ENCODE assay signal across 18 cellular contexts in the genomic region with DNA sequence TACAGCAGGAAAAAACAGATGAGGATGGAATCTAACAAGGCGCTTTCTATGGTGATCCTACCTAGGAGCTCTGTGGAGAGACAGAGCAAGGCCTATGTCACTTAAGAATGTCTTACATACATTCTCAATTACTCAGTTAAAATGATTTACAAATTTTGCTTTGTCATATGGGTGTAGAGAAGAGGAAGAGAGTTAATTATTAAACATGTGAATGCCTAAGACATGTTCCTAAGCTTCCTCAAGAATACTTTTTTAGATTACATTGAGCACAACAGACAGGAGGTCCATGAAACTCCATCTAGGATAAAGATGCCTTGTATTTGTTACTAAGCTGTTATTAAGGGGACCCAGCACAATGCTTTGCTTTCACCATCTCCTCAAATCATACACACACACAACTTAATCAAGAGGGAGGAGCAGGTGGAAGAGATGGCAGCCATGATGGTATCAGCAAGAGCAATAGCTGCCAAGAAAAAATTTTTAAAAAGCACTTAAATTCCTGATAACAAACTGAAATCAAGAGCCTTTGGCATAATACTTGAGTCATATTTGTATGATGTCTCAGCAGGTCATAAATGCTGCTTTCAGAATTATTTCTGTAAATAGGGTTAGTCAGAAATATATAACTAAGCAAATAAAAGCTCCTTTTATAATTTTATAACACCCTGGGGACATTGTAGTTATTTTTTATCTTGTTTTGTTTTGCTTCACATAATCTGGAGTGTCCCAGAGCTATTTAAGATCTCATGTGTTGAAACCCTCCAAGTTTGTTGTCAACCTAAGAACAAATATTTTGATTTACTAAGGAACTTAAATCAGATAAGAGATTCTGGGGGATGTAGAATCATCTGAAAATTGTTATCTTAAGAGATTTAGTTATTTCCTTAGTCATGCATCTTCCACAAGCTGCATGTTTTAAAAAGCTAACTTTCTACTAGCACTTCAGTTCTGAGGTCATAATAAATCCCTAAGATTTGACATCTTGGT.
DNase-seq lines count a peak whose midpoint lies in the region; ATAC-seq and TF ChIP-seq lines count a peak whose summit lies in the region.
"Had no signal": no experiment of that assay in that cellular context is flagged by ENCODE, and none has a peak within 500 bp of the region (broad histone marks: within the 10 kb centered on the region; RNA-seq: fewer than 3 reads in every experiment).

No MANE protein-coding gene starts in this region.

- no peak overlapping the region for H3K4ac ChIP-seq in mesenchymal stem cell (ENCODE audit: low read depth in 1 of 2, low read length in 2 of 2)

- H3K4me3 ChIP-seq in ACC112 (ENCODE audit: low read depth, low read length) (no peak overlapping the region), mesenchymal stem cell (ENCODE audit: insufficient read depth in 1 of 2, low read depth in 1 of 2, low read length in 2 of 2) (no peak overlapping the region), heart right ventricle (no peak overlapping the region)
- H3K4me3 ChIP-seq: thoracic aorta had no signal

- no peak overlapping the region for H2BK15ac ChIP-seq in mesenchymal stem cell (ENCODE audit: low read depth, poor library complexity, severe bottlenecking)

- no peak overlapping the region for H4K8ac ChIP-seq in mesenchymal stem cell (ENCODE audit: low read length)

- H4K91ac ChIP-seq in mesenchymal stem cell (ENCODE audit: low read length), result no peak overlapping the region

- no peak overlapping the region for H2BK120ac ChIP-seq in mesenchymal stem cell (ENCODE audit: low read depth, low read length)

- H3K36me3 Mint-ChIP-seq in chondrocyte (ENCODE audit: low read depth), result no peaks in the 10 kb centered on the region
- no peaks in the 10 kb centered on the region for H3K36me3 Mint-ChIP-seq in activated naive CD8-positive, alpha-beta T cell treated with anti-CD3 and anti-CD28 coated beads for 36 hours
- H3K36me3 Mint-ChIP-seq: activated naive CD4-positive, alpha-beta T cell treated with anti-CD3 and anti-CD28 coated beads, Interleukin-2, amount 50 U/mL, for 72 hours had no signal

- DNase-seq in HT-29 (ENCODE audit: low spot score) (peak; percentile 75), chondrocyte (ENCODE audit: low spot score) (no peak), mesenchymal stem cell (peak; percentile 59), heart right ventricle (no peak)
- DNase-seq in activated naive CD8-positive, alpha-beta T cell treated with anti-CD3 and anti-CD28 coated beads for 36 hours, result no peak
- no peak for DNase-seq in stimulated activated CD4-positive, alpha-beta T cell treated with anti-CD3 and anti-CD28 coated beads, Interleukin-4, amount 100 ng/mL, for 24 hours
- DNase-seq: activated CD8-positive, alpha-beta memory T cell treated with anti-CD3 and anti-CD28 coated beads, Interleukin-2, amount 50 U/mL, for 48 hours; erythroblast; midbrain; NCI-H2081; SW 1271 had no signal

- no peak overlapping the region for H3K4me2 ChIP-seq in mesenchymal stem cell (ENCODE audit: low read length, poor library complexity, severe bottlenecking)

- intact Hi-C loops in heart right ventricle (cut with DNase I), result no loop called here

- no CpG with 5 or more reads among the region's 1 CpG for WGBS in mesenchymal stem cell
- WGBS in heart right ventricle, 2 donors, result 96 to 97% methylated on average over 1 of the region's 1 CpG

- H3K4me3 Mint-ChIP-seq in chondrocyte (ENCODE audit: unreplicated experiment), result no peak overlapping the region
- no peak overlapping the region for H3K4me3 Mint-ChIP-seq in activated naive CD8-positive, alpha-beta T cell treated with anti-CD3 and anti-CD28 coated beads for 36 hours
- H3K4me3 Mint-ChIP-seq: B cell had no signal

- H3K36me3 ChIP-seq in ACC112 (ENCODE audit: insufficient read depth, low read length) (no peaks in the 10 kb centered on the region), mesenchymal stem cell (ENCODE audit: control insufficient read depth in 1 of 2, insufficient read depth in 2 of 2, low read depth in 1 of 2, low read length in 2 of 2) (no peaks in the 10 kb centered on the region), heart right ventricle (no peaks in the 10 kb centered on the region)
- H3K36me3 ChIP-seq: thoracic aorta had no signal

- H3K4me1 Mint-ChIP-seq in chondrocyte (ENCODE audit: low read depth), result peaks cover 19% of the 10 kb centered on the region
- H3K4me1 Mint-ChIP-seq in activated naive CD8-positive, alpha-beta T cell treated with anti-CD3 and anti-CD28 coated beads for 36 hours, result no peaks in the 10 kb centered on the region

- TF ChIP-seq CTCF in chondrocyte (IDR thresholded peaks at IDR 0.05) (no peak), heart right ventricle (IDR thresholded peaks at IDR 0.05) (no peak)

- H2BK5ac ChIP-seq in mesenchymal stem cell (ENCODE audit: low read depth, low read length, poor library complexity, severe bottlenecking), result peak overlapping the region; percentile 3

- no peaks in the 10 kb centered on the region for H3K9me3 ChIP-seq in mesenchymal stem cell (ENCODE audit: control insufficient read depth, low read length)
- H3K9me3 ChIP-seq in heart right ventricle, result no peaks in the 10 kb centered on the region
- H3K9me3 ChIP-seq: thoracic aorta had no signal

- no peak overlapping the region for H2AK5ac ChIP-seq in mesenchymal stem cell (ENCODE audit: low read length, severe bottlenecking)

- no peak overlapping the region for H2AFZ ChIP-seq in ACC112 (ENCODE audit: low read length, unreplicated experiment)
- no peak overlapping the region for H2AFZ ChIP-seq in mesenchymal stem cell (ENCODE audit: low read depth, low read length)

- no peaks in the 10 kb centered on the region for H3K79me2 ChIP-seq in ACC112 (ENCODE audit: control insufficient read depth, insufficient read depth, low read length, unreplicated experiment)

- H3K4me1 ChIP-seq in ACC112 (ENCODE audit: control insufficient read depth, insufficient read depth, low read length, unreplicated experiment) (peaks cover 14% of the 10 kb centered on the region), mesenchymal stem cell (ENCODE audit: control insufficient read depth, insufficient read depth, low read depth, low read length) (peaks cover 3% of the 10 kb centered on the region), heart right ventricle (no peaks in the 10 kb centered on the region)

- no peak overlapping the region for H2BK12ac ChIP-seq in mesenchymal stem cell (ENCODE audit: low read length in 2 of 2)

- no peaks in the 10 kb centered on the region for H3K27me3 ChIP-seq in ACC112 (ENCODE audit: insufficient read depth, low read length)
- no peaks in the 10 kb centered on the region for H3K27me3 ChIP-seq in mesenchymal stem cell (ENCODE audit: control insufficient read depth in 1 of 2, insufficient read depth in 1 of 2, low read length in 2 of 2)
- H3K27me3 ChIP-seq in heart right ventricle, result no peaks in the 10 kb centered on the region

- ATAC-seq in heart right ventricle (no peak), GM18519 (IDR thresholded peaks at IDR 0.05; ENCODE audit: low FRiP score, unreplicated experiment) (no peak)
- ATAC-seq: activated CD4-positive, CD25-positive, alpha-beta regulatory T cell treated with anti-CD3 and anti-CD28 coated beads, Interleukin-2, amount 50 U/mL, for 24 hours; activated naive CD4-positive, alpha-beta T cell treated with anti-CD3 and anti-CD28 coated beads, Interleukin-2, amount 50 U/mL, for 72 hours had no signal

- peak overlapping the region; percentile 54 for H3K27ac ChIP-seq in ACC112 (ENCODE audit: low read depth, low read length)
- H3K27ac ChIP-seq in mesenchymal stem cell (ENCODE audit: low read length, poor library complexity, severe bottlenecking), result peak overlapping the region; percentile 92
- H3K27ac ChIP-seq in heart right ventricle, result no peak overlapping the region
- H3K27ac ChIP-seq: HL-60, thoracic aorta had no signal

- no peak overlapping the region for H3K9ac ChIP-seq in mesenchymal stem cell (ENCODE audit: low read length)

- H3K23ac ChIP-seq in mesenchymal stem cell (ENCODE audit: low read length in 2 of 2), result no peak overlapping the region

- H3K18ac ChIP-seq in mesenchymal stem cell (ENCODE audit: low read depth in 1 of 2, low read length in 2 of 2), result no peak overlapping the region

- peak overlapping the region; percentile 36 for H3K27ac Mint-ChIP-seq in chondrocyte (ENCODE audit: unreplicated experiment)
- no peak overlapping the region for H3K27ac Mint-ChIP-seq in activated naive CD8-positive, alpha-beta T cell treated with anti-CD3 and anti-CD28 coated beads for 36 hours
- H3K27ac Mint-ChIP-seq: activated naive CD4-positive, alpha-beta T cell treated with anti-CD3 and anti-CD28 coated beads, Interleukin-2, amount 50 U/mL, for 72 hours; B cell had no signal

- no peaks in the 10 kb centered on the region for H3K79me1 ChIP-seq in mesenchymal stem cell (replicated peaks; ENCODE audit: low read length, poor library complexity, severe bottlenecking)

- no peaks in the 10 kb centered on the region for H3K27me3 Mint-ChIP-seq in chondrocyte (ENCODE audit: low read depth)
- no peaks in the 10 kb centered on the region for H3K27me3 Mint-ChIP-seq in activated naive CD8-positive, alpha-beta T cell treated with anti-CD3 and anti-CD28 coated beads for 36 hours

- no peaks in the 10 kb centered on the region for H3K9me3 Mint-ChIP-seq in chondrocyte (ENCODE audit: low read depth)
- H3K9me3 Mint-ChIP-seq in activated naive CD8-positive, alpha-beta T cell treated with anti-CD3 and anti-CD28 coated beads for 36 hours, result no peaks in the 10 kb centered on the region
- H3K9me3 Mint-ChIP-seq: activated naive CD4-positive, alpha-beta T cell treated with anti-CD3 and anti-CD28 coated beads, Interleukin-2, amount 50 U/mL, for 72 hours had no signal

- H3K14ac ChIP-seq in mesenchymal stem cell (ENCODE audit: low read length in 2 of 2), result no peak overlapping the region

Comparison
In these comparisons a context has a peak if more than half of its experiments do, and no peak if none do; other contexts are left out.
1. H3K27ac ChIP-seq: peak in ACC112 (single experiment) and mesenchymal stem cell (single experiment); none in heart right ventricle (0 of 10).
2. DNase-seq: peak in HT-29 (single experiment) and mesenchymal stem cell (single experiment); none in chondrocyte (single experiment), heart right ventricle (0 of 2), activated naive CD8-positive, alpha-beta T cell treated with anti-CD3 and anti-CD28 coated beads for 36 hours (single experiment) and stimulated activated CD4-positive, alpha-beta T cell treated with anti-CD3 and anti-CD28 coated beads, Interleukin-4, amount 100 ng/mL, for 24 hours (single experiment).